Comparison of ENCODE assay signal across 8 cellular contexts in the genomic region with DNA sequence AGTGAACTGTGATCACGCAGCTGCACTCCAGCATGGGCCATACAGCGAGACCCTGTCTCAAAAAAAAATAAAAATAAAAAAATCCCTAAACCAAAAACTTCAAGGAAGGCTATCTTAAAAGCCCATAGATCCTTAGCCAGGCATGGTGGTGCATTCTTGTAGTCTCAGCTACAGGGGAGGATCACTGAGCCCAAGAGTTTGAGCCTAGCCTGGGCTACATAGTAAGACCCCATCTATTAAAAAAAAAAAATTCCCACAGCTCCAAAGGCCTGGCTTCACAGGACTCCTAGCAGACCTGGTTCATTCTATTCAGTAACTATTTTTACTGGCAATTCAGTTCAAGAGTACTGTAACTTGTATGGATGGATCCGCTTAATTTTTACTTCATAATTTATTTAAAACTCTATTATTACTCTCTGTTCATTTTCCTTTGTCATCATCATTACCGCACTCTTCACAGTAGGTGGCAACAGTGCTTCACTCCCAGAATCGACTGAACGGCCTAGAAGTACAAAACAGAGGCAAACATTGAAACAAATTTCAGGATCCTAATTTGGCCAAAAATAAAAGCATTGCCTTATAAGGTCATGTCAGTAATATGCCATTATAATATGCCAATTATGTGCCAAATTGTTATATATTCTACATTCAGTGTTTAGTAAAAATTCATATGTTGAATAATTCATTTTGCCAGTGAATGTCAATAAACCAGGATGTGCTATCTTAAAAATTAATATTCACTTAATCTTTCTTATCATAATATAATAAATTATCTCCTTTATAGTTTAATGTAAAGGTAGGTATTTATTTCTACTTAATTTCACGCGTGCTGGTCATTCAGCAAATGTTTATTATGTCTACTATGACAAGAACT. TPM values are rescaled to one million over a fixed set of nuclear protein-coding genes. Genes with fewer than 3 reads are reported as not detected.
DNase-seq lines count a peak whose midpoint lies in the region; ATAC-seq and TF ChIP-seq lines count a peak whose summit lies in the region.

No MANE protein-coding gene starts in this region.

- no peak for TF ChIP-seq EP300 in esophagus muscularis mucosa (IDR thresholded peaks at IDR 0.05)

- CTCF ChIA-PET in CD8-positive, alpha-beta T cell (lab: Charles Lee) = interaction anchor here (0.7 to 0.9 kb wide), 2 partner anchors 14 to 445 kb away, joined by 3 read pairs; partner anchors contain the start of gene STAM2

- in situ Hi-C loops in SK-MEL-5 (cut with HindIII; ENCODE audit: low pct_unique_long_range_greater_than_20kb, low sequenced_read_pairs) = no loop called here

- no peaks in the 10 kb centered on the region for H3K4me1 ChIP-seq in esophagus muscularis mucosa
- no peaks in the 10 kb centered on the region for H3K4me1 ChIP-seq in CD8-positive, alpha-beta T cell (ENCODE audit: insufficient read depth, low read length)

- WGBS in esophagus muscularis mucosa = 36% methylated on average over 8 of the region's 8 CpGs

- no peak overlapping the region for H3K27ac Mint-ChIP-seq in nephron progenitor cell
- no peak overlapping the region for H3K27ac Mint-ChIP-seq in CD8-positive, alpha-beta T cell

- H3K36me3 Mint-ChIP-seq in nephron progenitor cell (ENCODE audit: low read depth) = no peaks in the 10 kb centered on the region
- no peaks in the 10 kb centered on the region for H3K36me3 Mint-ChIP-seq in CD8-positive, alpha-beta T cell

- no peak for TF ChIP-seq POLR2A in esophagus muscularis mucosa (IDR thresholded peaks at IDR 0.05; ENCODE audit: low read depth)

- no peak overlapping the region for H3K4me3 Mint-ChIP-seq in nephron progenitor cell
- no peak overlapping the region for H3K4me3 Mint-ChIP-seq in CD8-positive, alpha-beta T cell

- POLR2A ChIA-PET in CD8-positive, alpha-beta T cell (lab: Charles Lee) = no interaction called here

- peak; percentile 12 for TF ChIP-seq CTCF in GM20000 (IDR thresholded peaks at IDR 0.05; ENCODE audit: extremely low read depth, missing control alignments)
- TF ChIP-seq CTCF in esophagus muscularis mucosa (IDR thresholded peaks at IDR 0.05) = peak; percentile 77 to 79 (median 78)
- peak; percentile 68 for TF ChIP-seq CTCF in nephron progenitor cell (IDR thresholded peaks at IDR 0.05)
- no peak for TF ChIP-seq CTCF in CD8-positive, alpha-beta T cell (IDR thresholded peaks at IDR 0.05)

- peak; percentile 67 for DNase-seq in Daoy (ENCODE audit: low read depth)
- peak; percentile 55 for DNase-seq in GM20000 (ENCODE audit: low spot score)
- peak; percentile 93 to 98 for DNase-seq in Kasumi-1 (lab: John Stamatoyannopoulos, UW)
- peak; percentile 81 for DNase-seq in SK-MEL-5 (ENCODE audit: low read depth, low spot score)
- DNase-seq in esophagus muscularis mucosa (ENCODE audit: extremely low spot score) = no peak
- peak; percentile 20 for DNase-seq in nephron progenitor cell
- no peak for DNase-seq in CD8-positive, alpha-beta T cell

- H3K27ac ChIP-seq in esophagus muscularis mucosa (replicated peaks in 1 of 4) = no peak overlapping the region
- no peak overlapping the region for H3K27ac ChIP-seq in CD8-positive, alpha-beta T cell (ENCODE audit: low read depth, low read length)

- H3K9me3 Mint-ChIP-seq in nephron progenitor cell = peaks cover 20% of the 10 kb centered on the region
- H3K9me3 Mint-ChIP-seq in CD8-positive, alpha-beta T cell = no peaks in the 10 kb centered on the region

- H3K27me3 Mint-ChIP-seq in nephron progenitor cell (ENCODE audit: low read depth, poor library complexity) = peaks cover 3% of the 10 kb centered on the region
- H3K27me3 Mint-ChIP-seq in CD8-positive, alpha-beta T cell (ENCODE audit: low read depth) = peaks cover 35% of the 10 kb centered on the region

- intact Hi-C loops in esophagus muscularis mucosa (cut with DNase I) = loop anchor here (2.0 to 10.0 kb wide), 2 partner anchors 145 to 445 kb away; partner anchors contain the start of gene FMNL2
- intact Hi-C loops in CD8-positive, alpha-beta T cell (cut with DNase I, micrococcal nuclease) = no loop called here

- peaks cover 0 to 3% (median 0%) of the 10 kb centered on the region in 4 donors for H3K27me3 ChIP-seq in esophagus muscularis mucosa
- no peaks in the 10 kb centered on the region for H3K27me3 ChIP-seq in CD8-positive, alpha-beta T cell (ENCODE audit: insufficient read depth, low read length)

- H3K4me1 Mint-ChIP-seq in nephron progenitor cell = no peaks in the 10 kb centered on the region
- H3K4me1 Mint-ChIP-seq in CD8-positive, alpha-beta T cell (ENCODE audit: low read depth) = no peaks in the 10 kb centered on the region

- no peaks in the 10 kb centered on the region for H3K36me3 ChIP-seq in esophagus muscularis mucosa
- H3K36me3 ChIP-seq in CD8-positive, alpha-beta T cell (ENCODE audit: insufficient read depth, low read length) = no peaks in the 10 kb centered on the region

- ATAC-seq in CD8-positive, alpha-beta T cell = no peak
- ATAC-seq in GM19463 (IDR thresholded peaks at IDR 0.05; ENCODE audit: unreplicated experiment) = no peak

- no peak overlapping the region for H3K4me3 ChIP-seq in esophagus muscularis mucosa
- H3K4me3 ChIP-seq in CD8-positive, alpha-beta T cell (ENCODE audit: low read depth, low read length) = no peak overlapping the region

- no peaks in the 10 kb centered on the region for H3K9me3 ChIP-seq in esophagus muscularis mucosa
- H3K9me3 ChIP-seq in CD8-positive, alpha-beta T cell (ENCODE audit: low read length) = no peaks in the 10 kb centered on the region

RNA-seq across cellular contexts. Expression of gene STAM2, which starts 14.3 kb away (rescaled TPM):
- 27.7 and 83.7 TPM in 2 replicates for total RNA-seq in Daoy (2014; rRNA removed; shearing (Covaris generic))
- total RNA-seq in SK-MEL-5 (2014; rRNA removed; shearing (Covaris generic)) = 27.3 and 27.5 TPM in 2 replicates
- polyA plus RNA-seq in SK-MEL-5 (2015; cell fraction: cytosol; rRNA removed) = 12.2 and 13.8 TPM in 2 replicates
- 45.1 and 53.3 TPM in 2 replicates for polyA plus RNA-seq in SK-MEL-5 (2015; cell fraction: nucleus; rRNA removed)
- total RNA-seq in esophagus muscularis mucosa = 10 to 100 TPM; 19.4 to 29.9 (median 23.9) TPM
- total RNA-seq in CD8-positive, alpha-beta T cell = 1 to 10 TPM; 3.2 to 5.7 TPM

Comparison
In these comparisons a context has a peak if more than half of its experiments do, and no peak if none do; other contexts are left out.
1. DNase-seq: peak in Daoy (single experiment), GM20000 (single experiment), Kasumi-1 (2 of 2), SK-MEL-5 (single experiment) and nephron progenitor cell (single experiment); none in esophagus muscularis mucosa (single experiment) and CD8-positive, alpha-beta T cell (0 of 7).